In genomic region chr6:44147256-44147655, GRCh38 we compare ENCODE assay signal across 31 cellular contexts. TPM values are rescaled to one million over a fixed set of nuclear protein-coding genes. Genes with fewer than 3 reads are reported as not detected.
"Had no signal": no experiment of that assay in that cellular context is flagged by ENCODE, and none has a peak within 500 bp of the region (broad histone marks: within the 10 kb centered on the region; RNA-seq: fewer than 3 reads in every experiment).

No MANE protein-coding gene starts in this region.

- H3K36me3 ChIP-seq: ovary had no signal

- ATAC-seq: naive thymus-derived CD8-positive, alpha-beta T cell; natural killer cell treated with Interleukin-12 subunit alpha and Interleukin-12 subunit beta and Interleukin-15 and Interleukin-18, amount 100 ng/mL, for 72 hours; psoas muscle; right cardiac atrium; right lobe of liver; stimulated activated memory B cell treated with anti-CD40 and anti-IgM and Interleukin-4, amounts not matched to agents 10 μg/mL and 1 μg/mL and 100 μg/mL, for 72 hours; stimulated activated naive CD8-positive, alpha-beta T cell treated with anti-CD3 and anti-CD28 coated beads, Interleukin-15, amount 100 ng/mL, for 72 hours; stimulated activated naive CD8-positive, alpha-beta T cell treated with anti-CD3 and anti-CD28 coated beads, Interleukin-15, Interleukin-2, amounts not matched to agents 100 U/mL and 50 U/mL, for 24 hours had no signal

- H3K9ac ChIP-seq: parathyroid adenoma had no signal

- H3K4me1 Mint-ChIP-seq: nephron progenitor cell, neural crest cell had no signal

- H3K4me1 ChIP-seq: parathyroid adenoma, psoas muscle, testis had no signal

- H3K27ac ChIP-seq: ovary, parathyroid adenoma, psoas muscle, right lobe of liver, skin epidermis, suprapubic skin, testis, tibial artery, transverse colon, vagina had no signal

- DNase-seq: naive B cell; nephron progenitor cell; occipital lobe; ovary; psoas muscle; right cardiac atrium; stimulated activated CD4-positive, alpha-beta T cell treated with anti-CD3 and anti-CD28 coated beads, Interleukin-15, amount 100 ng/mL, for 24 hours; stimulated activated CD4-positive, alpha-beta T cell treated with anti-CD3 and anti-CD28 coated beads, Interleukin-2, amount 100 ng/mL, for 24 hours; stimulated activated CD4-positive, alpha-beta T cell treated with anti-CD3 and anti-CD28 coated beads, Interleukin-2, amount 100 ng/mL, for 48 hours; stimulated activated CD4-positive, alpha-beta T cell treated with anti-CD3 and anti-CD28 coated beads, Interleukin-4, amount 100 ng/mL, for 24 hours; stimulated activated naive CD4-positive, alpha-beta T cell; stimulated activated naive CD8-positive, alpha-beta T cell treated with anti-CD3 and anti-CD28 coated beads, Interleukin-15, amount 100 ng/mL, for 72 hours; stimulated activated naive CD8-positive, alpha-beta T cell treated with anti-CD3 and anti-CD28 coated beads, Interleukin-15, Interleukin-2, amounts not matched to agents 100 U/mL and 50 U/mL, for 24 hours; substantia nigra; testis; tibial artery; transverse colon had no signal

- H3K36me3 Mint-ChIP-seq: natural killer cell treated with Interleukin-12 subunit alpha and Interleukin-12 subunit beta and Interleukin-15 and Interleukin-18, amount 100 ng/mL, for 72 hours had no signal

- H3K4me3 Mint-ChIP-seq: naive B cell; naive thymus-derived CD8-positive, alpha-beta T cell; natural killer cell treated with Interleukin-12 subunit alpha and Interleukin-12 subunit beta and Interleukin-15 and Interleukin-18, amount 100 ng/mL, for 72 hours; nephron progenitor cell; neural crest cell; stimulated activated memory B cell treated with anti-CD40 and anti-IgM and Interleukin-4, amounts not matched to agents 10 μg/mL and 1 μg/mL and 100 μg/mL, for 72 hours; stimulated activated naive CD8-positive, alpha-beta T cell treated with anti-CD3 and anti-CD28 coated beads, Interleukin-15, amount 100 ng/mL, for 72 hours; type B pancreatic cell had no signal

- H2AFZ ChIP-seq: parathyroid adenoma had no signal

- H3K27ac Mint-ChIP-seq: natural killer cell treated with Interleukin-12 subunit alpha and Interleukin-12 subunit beta and Interleukin-15 and Interleukin-18, amount 100 ng/mL, for 72 hours; nephron progenitor cell; progenitor cell of endocrine pancreas; stimulated activated memory B cell treated with anti-CD40 and anti-IgM and Interleukin-4, amounts not matched to agents 10 μg/mL and 1 μg/mL and 100 μg/mL, for 72 hours; stimulated activated naive CD8-positive, alpha-beta T cell treated with anti-CD3 and anti-CD28 coated beads, Interleukin-15, amount 100 ng/mL, for 72 hours; type B pancreatic cell had no signal

- H3K27me3 ChIP-seq: ovary, right lobe of liver, suprapubic skin, testis, tibial artery, transverse colon, vagina had no signal

- H3K9me3 ChIP-seq: ovary, psoas muscle, right lobe of liver, suprapubic skin, testis, tibial artery, transverse colon, vagina had no signal

- H3K27me3 Mint-ChIP-seq: naive B cell; naive thymus-derived CD8-positive, alpha-beta T cell; natural killer cell treated with Interleukin-12 subunit alpha and Interleukin-12 subunit beta and Interleukin-15 and Interleukin-18, amount 100 ng/mL, for 72 hours; progenitor cell of endocrine pancreas; stimulated activated memory B cell treated with anti-CD40 and anti-IgM and Interleukin-4, amounts not matched to agents 10 μg/mL and 1 μg/mL and 100 μg/mL, for 72 hours; stimulated activated naive CD8-positive, alpha-beta T cell treated with anti-CD3 and anti-CD28 coated beads, Interleukin-15, amount 100 ng/mL, for 72 hours; type B pancreatic cell had no signal

- H3K4me3 ChIP-seq: ovary, psoas muscle, right lobe of liver, skin epidermis, smooth muscle cell, suprapubic skin, testis, tibial artery, transverse colon, vagina had no signal

- H3K4me2 ChIP-seq: smooth muscle cell had no signal

- H3K9me3 Mint-ChIP-seq: naive B cell; naive thymus-derived CD8-positive, alpha-beta T cell; natural killer cell treated with Interleukin-12 subunit alpha and Interleukin-12 subunit beta and Interleukin-15 and Interleukin-18, amount 100 ng/mL, for 72 hours; nephron progenitor cell; neural crest cell; stimulated activated memory B cell treated with anti-CD40 and anti-IgM and Interleukin-4, amounts not matched to agents 10 μg/mL and 1 μg/mL and 100 μg/mL, for 72 hours; stimulated activated naive CD8-positive, alpha-beta T cell treated with anti-CD3 and anti-CD28 coated beads, Interleukin-15, amount 100 ng/mL, for 72 hours; type B pancreatic cell had no signal

RNA-seq across cellular contexts. Expression of gene CAPN11, which starts 11.4 kb away (rescaled TPM):
- total RNA-seq: naive thymus-derived CD8-positive, alpha-beta T cell; natural killer cell treated with Interleukin-12 subunit alpha and Interleukin-12 subunit beta and Interleukin-15 and Interleukin-18, amount 100 ng/mL, for 72 hours; neural crest cell; occipital lobe; osteoblast; progenitor cell of endocrine pancreas; renal cortical epithelial cell; smooth muscle cell had no signal
- polyA plus RNA-seq: naive thymus-derived CD8-positive, alpha-beta T cell had no signal
